In the genomic region with DNA sequence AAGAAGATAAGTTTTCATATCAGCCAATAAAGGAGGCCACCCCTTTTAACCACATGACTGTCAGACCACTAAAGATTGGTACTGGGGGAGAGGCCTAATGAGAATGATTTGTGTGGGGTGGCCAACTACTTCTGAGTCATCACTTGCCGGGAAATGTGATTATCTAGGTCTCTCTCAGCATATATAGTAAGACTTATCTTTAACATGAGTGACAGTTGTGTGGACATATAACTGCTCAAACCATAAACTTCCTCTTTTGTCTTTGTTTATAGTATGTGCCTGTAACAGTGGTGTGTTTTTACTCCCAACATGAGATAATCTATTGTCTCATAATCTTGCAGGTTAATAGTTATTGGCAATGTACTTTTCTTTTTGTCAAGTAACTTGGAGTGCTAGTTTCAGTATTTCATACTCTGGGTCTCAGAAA, we compare ENCODE assay signal across 1 cellular context.
A peak's percentile ranks its signal among the peaks of the same experiment; 100 is the strongest.
TF ChIP-seq lines count a peak whose summit lies in the region.

No MANE protein-coding gene starts in this region.

TF ChIP-seq in K562, 482 proteins besides CTCF, POLR2A, EP300 and RAD21 (continued from another document):
- TF ChIP-seq CREB1 (IDR thresholded peaks at IDR 0.05) (peak; percentile 55; the same call in 1 of the 2 replicates), CREB1 (CRISPR knock-in tag; IDR thresholded peaks at IDR 0.05) (no peak), ZNF217 (CRISPR knock-in tag; IDR thresholded peaks at IDR 0.05) (no peak), MTA1 (IDR thresholded peaks at IDR 0.05; ENCODE audit: borderline replicate concordance) (peak; percentile 65; the same call in 1 of the 2 replicates), ZNF212 (CRISPR knock-in tag; IDR thresholded peaks at IDR 0.05) (no peak), TCF7 (IDR thresholded peaks at IDR 0.05; ENCODE audit: borderline replicate concordance) (peak; percentile 77; the same call in 1 of the 2 replicates), MYBL2 (IDR thresholded peaks at IDR 0.05; ENCODE audit: low read depth) (peak; percentile 46; the same call in 1 of the 2 replicates), MYBL2 (CRISPR knock-in tag; IDR thresholded peaks at IDR 0.05; ENCODE audit: borderline replicate concordance) (no peak), SAP30 (IDR thresholded peaks at IDR 0.05; ENCODE audit: borderline replicate concordance, insufficient read depth, low read depth, low read length, poor library complexity, severe bottlenecking) (no peak), ARNT (IDR thresholded peaks at IDR 0.05) (peak; percentile 83 to 90; a peak in 3 of 4 replicates), HNRNPH1 (optimal IDR thresholded peaks at IDR 0.05; ENCODE audit: low read depth, low read length) (no peak), SUPT5H (IDR thresholded peaks at IDR 0.05) (no peak), MEIS2 (IDR thresholded peaks at IDR 0.05; ENCODE audit: partially characterized antibody) (peak; percentile 99), THRAP3 (IDR thresholded peaks at IDR 0.05; ENCODE audit: borderline replicate concordance) (no peak), ZZZ3 (IDR thresholded peaks at IDR 0.05) (no peak), ZNF146 (CRISPR knock-in tag; IDR thresholded peaks at IDR 0.05; ENCODE audit: unreplicated experiment) (no peak), ZNF3 (CRISPR knock-in tag; IDR thresholded peaks at IDR 0.05) (no peak), ZNF766 (CRISPR knock-in tag; conservative IDR thresholded peaks at IDR 0.05) (peak; percentile 83; the same call in 1 of the 2 replicates), GTF2A2 (tag; IDR thresholded peaks at IDR 0.05) (no peak), NFYB (IDR thresholded peaks at IDR 0.05; ENCODE audit: extremely low read depth, insufficient read length) (no peak), ZNF24 (IDR thresholded peaks at IDR 0.05) (peak; percentile 7; the same call in 1 of the 2 replicates), SMC3 (conservative IDR thresholded peaks at IDR 0.05; ENCODE audit: insufficient read depth, low read depth, low read length) (no peak), PHB (CRISPR knock-in tag; IDR thresholded peaks at IDR 0.05) (no peak), RBBP5 (IDR thresholded peaks at IDR 0.05; ENCODE audit: borderline replicate concordance, insufficient read depth, low read length, poor library complexity, severe bottlenecking) (no peak), ZNF282 (CRISPR knock-in tag; IDR thresholded peaks at IDR 0.05) (no peak), TBP (optimal IDR thresholded peaks at IDR 0.05; ENCODE audit: low read depth, low read length) (no peak), ZNF668 (CRISPR knock-in tag; IDR thresholded peaks at IDR 0.05) (no peak), MTA3 (IDR thresholded peaks at IDR 0.05; ENCODE audit: borderline replicate concordance) (0 out of 2 replicates have a peak, but pooled peaks have one; percentile 66), STAT5B (CRISPR knock-in tag; IDR thresholded peaks at IDR 0.05) (no peak), RNF2 (IDR thresholded peaks at IDR 0.05) (peak; percentile 80; the same call in 1 of the 2 replicates), PYGO2 (tag; IDR thresholded peaks at IDR 0.05) (no peak), ETV1 (tag; conservative IDR thresholded peaks at IDR 0.05; ENCODE audit: low read depth) (no peak), POLR3G (IDR thresholded peaks at IDR 0.05; ENCODE audit: extremely low read depth, insufficient read length, insufficient replicate concordance) (no peak), ZC3H8 (IDR thresholded peaks at IDR 0.05) (no peak), ZNF354B (CRISPR knock-in tag; IDR thresholded peaks at IDR 0.05) (0 out of 2 replicates have a peak, but pooled peaks have one; percentile 30), HDAC3 (IDR thresholded peaks at IDR 0.05; ENCODE audit: borderline replicate concordance, partially characterized antibody) (peak; percentile 88), YBX1 (IDR thresholded peaks at IDR 0.05) (no peak), U2AF1 (optimal IDR thresholded peaks at IDR 0.05; ENCODE audit: low read depth, low read length) (no peak), SMARCA5 (IDR thresholded peaks at IDR 0.05) (no peak), RAD51 (IDR thresholded peaks at IDR 0.05; ENCODE audit: borderline replicate concordance, low read depth) (peak; percentile 53; the same call in 1 of the 2 replicates), GATAD2B (IDR thresholded peaks at IDR 0.05; ENCODE audit: borderline replicate concordance) (no peak; the same call in 1 of the 2 replicates), LCOR (CRISPR knock-in tag; IDR thresholded peaks at IDR 0.05) (0 out of 2 replicates have a peak, but pooled peaks have one; percentile 36), ZNF41 (CRISPR knock-in tag; conservative IDR thresholded peaks at IDR 0.05) (0 out of 2 replicates have a peak, but pooled peaks have one; percentile 44), PHB2 (IDR thresholded peaks at IDR 0.05; ENCODE audit: low read depth) (0 out of 2 replicates have a peak, but pooled peaks have one; percentile 10), PRMT5 (CRISPR knock-in tag; IDR thresholded peaks at IDR 0.05) (no peak), CEBPB (tag; IDR thresholded peaks at IDR 0.05) (peak; percentile 59), BRD4 (IDR thresholded peaks at IDR 0.05) (no peak), BCOR (IDR thresholded peaks at IDR 0.05) (no peak; the same call in 1 of the 2 replicates)
- TF ChIP-seq, protein P1, sequence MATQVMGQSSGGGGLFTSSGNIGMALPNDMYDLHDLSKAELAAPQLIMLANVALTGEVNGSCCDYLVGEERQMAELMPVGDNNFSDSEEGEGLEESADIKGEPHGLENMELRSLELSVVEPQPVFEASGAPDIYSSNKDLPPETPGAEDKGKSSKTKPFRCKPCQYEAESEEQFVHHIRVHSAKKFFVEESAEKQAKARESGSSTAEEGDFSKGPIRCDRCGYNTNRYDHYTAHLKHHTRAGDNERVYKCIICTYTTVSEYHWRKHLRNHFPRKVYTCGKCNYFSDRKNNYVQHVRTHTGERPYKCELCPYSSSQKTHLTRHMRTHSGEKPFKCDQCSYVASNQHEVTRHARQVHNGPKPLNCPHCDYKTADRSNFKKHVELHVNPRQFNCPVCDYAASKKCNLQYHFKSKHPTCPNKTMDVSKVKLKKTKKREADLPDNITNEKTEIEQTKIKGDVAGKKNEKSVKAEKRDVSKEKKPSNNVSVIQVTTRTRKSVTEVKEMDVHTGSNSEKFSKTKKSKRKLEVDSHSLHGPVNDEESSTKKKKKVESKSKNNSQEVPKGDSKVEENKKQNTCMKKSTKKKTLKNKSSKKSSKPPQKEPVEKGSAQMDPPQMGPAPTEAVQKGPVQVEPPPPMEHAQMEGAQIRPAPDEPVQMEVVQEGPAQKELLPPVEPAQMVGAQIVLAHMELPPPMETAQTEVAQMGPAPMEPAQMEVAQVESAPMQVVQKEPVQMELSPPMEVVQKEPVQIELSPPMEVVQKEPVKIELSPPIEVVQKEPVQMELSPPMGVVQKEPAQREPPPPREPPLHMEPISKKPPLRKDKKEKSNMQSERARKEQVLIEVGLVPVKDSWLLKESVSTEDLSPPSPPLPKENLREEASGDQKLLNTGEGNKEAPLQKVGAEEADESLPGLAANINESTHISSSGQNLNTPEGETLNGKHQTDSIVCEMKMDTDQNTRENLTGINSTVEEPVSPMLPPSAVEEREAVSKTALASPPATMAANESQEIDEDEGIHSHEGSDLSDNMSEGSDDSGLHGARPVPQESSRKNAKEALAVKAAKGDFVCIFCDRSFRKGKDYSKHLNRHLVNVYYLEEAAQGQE (CRISPR knock-in tag; IDR thresholded peaks at IDR 0.05; ENCODE audit: low read depth): no peak
- TF ChIP-seq, protein P2, sequence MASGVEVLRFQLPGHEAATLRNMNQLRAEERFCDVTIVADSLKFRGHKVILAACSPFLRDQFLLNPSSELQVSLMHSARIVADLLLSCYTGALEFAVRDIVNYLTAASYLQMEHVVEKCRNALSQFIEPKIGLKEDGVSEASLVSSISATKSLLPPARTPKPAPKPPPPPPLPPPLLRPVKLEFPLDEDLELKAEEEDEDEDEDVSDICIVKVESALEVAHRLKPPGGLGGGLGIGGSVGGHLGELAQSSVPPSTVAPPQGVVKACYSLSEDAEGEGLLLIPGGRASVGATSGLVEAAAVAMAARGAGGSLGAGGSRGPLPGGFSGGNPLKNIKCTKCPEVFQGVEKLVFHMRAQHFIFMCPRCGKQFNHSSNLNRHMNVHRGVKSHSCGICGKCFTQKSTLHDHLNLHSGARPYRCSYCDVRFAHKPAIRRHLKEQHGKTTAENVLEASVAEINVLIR (CRISPR knock-in tag; IDR thresholded peaks at IDR 0.05): 0 out of 2 replicates have a peak, but pooled peaks have one; percentile 8
- TF ChIP-seq, protein P3, sequence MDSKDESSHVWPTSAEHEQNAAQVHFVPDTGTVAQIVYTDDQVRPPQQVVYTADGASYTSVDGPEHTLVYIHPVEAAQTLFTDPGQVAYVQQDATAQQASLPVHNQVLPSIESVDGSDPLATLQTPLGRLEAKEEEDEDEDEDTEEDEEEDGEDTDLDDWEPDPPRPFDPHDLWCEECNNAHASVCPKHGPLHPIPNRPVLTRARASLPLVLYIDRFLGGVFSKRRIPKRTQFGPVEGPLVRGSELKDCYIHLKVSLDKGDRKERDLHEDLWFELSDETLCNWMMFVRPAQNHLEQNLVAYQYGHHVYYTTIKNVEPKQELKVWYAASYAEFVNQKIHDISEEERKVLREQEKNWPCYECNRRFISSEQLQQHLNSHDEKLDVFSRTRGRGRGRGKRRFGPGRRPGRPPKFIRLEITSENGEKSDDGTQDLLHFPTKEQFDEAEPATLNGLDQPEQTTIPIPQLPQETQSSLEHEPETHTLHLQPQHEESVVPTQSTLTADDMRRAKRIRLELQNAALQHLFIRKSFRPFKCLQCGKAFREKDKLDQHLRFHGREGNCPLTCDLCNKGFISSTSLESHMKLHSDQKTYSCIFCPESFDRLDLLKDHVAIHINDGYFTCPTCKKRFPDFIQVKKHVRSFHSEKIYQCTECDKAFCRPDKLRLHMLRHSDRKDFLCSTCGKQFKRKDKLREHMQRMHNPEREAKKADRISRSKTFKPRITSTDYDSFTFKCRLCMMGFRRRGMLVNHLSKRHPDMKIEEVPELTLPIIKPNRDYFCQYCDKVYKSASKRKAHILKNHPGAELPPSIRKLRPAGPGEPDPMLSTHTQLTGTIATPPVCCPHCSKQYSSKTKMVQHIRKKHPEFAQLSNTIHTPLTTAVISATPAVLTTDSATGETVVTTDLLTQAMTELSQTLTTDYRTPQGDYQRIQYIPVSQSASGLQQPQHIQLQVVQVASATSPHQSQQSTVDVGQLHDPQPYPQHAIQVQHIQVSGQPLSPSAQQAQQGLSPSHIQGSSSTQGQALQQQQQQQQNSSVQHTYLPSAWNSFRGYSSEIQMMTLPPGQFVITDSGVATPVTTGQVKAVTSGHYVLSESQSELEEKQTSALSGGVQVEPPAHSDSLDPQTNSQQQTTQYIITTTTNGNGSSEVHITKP (IDR thresholded peaks at IDR 0.05; ENCODE audit: partially characterized antibody): no peak
- TF ChIP-seq, protein P4, sequence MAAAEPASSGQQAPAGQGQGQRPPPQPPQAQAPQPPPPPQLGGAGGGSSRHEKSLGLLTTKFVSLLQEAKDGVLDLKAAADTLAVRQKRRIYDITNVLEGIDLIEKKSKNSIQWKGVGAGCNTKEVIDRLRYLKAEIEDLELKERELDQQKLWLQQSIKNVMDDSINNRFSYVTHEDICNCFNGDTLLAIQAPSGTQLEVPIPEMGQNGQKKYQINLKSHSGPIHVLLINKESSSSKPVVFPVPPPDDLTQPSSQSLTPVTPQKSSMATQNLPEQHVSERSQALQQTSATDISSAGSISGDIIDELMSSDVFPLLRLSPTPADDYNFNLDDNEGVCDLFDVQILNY (CRISPR knock-in tag; IDR thresholded peaks at IDR 0.05): no peak
- TF ChIP-seq, protein P5, sequence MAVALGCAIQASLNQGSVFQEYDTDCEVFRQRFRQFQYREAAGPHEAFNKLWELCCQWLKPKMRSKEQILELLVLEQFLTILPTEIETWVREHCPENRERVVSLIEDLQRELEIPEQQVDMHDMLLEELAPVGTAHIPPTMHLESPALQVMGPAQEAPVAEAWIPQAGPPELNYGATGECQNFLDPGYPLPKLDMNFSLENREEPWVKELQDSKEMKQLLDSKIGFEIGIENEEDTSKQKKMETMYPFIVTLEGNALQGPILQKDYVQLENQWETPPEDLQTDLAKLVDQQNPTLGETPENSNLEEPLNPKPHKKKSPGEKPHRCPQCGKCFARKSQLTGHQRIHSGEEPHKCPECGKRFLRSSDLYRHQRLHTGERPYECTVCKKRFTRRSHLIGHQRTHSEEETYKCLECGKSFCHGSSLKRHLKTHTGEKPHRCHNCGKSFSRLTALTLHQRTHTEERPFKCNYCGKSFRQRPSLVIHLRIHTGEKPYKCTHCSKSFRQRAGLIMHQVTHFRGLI (CRISPR knock-in tag; IDR thresholded peaks at IDR 0.05): no peak
- TF ChIP-seq, protein P6, sequence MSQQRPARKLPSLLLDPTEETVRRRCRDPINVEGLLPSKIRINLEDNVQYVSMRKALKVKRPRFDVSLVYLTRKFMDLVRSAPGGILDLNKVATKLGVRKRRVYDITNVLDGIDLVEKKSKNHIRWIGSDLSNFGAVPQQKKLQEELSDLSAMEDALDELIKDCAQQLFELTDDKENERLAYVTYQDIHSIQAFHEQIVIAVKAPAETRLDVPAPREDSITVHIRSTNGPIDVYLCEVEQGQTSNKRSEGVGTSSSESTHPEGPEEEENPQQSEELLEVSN (IDR thresholded peaks at IDR 0.05; ENCODE audit: borderline replicate concordance in 1 of 2, extremely low read depth in 1 of 2, insufficient read depth in 1 of 2, insufficient read length in 1 of 2, low read depth in 1 of 2, low read length in 1 of 2, poor library complexity in 1 of 2, severe bottlenecking in 1 of 2): no peak
- TF ChIP-seq, protein P7, sequence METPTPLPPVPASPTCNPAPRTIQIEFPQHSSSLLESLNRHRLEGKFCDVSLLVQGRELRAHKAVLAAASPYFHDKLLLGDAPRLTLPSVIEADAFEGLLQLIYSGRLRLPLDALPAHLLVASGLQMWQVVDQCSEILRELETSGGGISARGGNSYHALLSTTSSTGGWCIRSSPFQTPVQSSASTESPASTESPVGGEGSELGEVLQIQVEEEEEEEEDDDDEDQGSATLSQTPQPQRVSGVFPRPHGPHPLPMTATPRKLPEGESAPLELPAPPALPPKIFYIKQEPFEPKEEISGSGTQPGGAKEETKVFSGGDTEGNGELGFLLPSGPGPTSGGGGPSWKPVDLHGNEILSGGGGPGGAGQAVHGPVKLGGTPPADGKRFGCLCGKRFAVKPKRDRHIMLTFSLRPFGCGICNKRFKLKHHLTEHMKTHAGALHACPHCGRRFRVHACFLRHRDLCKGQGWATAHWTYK (CRISPR knock-in tag; IDR thresholded peaks at IDR 0.05): peak; percentile 93
